In genomic region chr2:171922230-171923022, GRCh38 we compare ENCODE assay signal across 8 cellular contexts. TPM values are rescaled to one million over a fixed set of nuclear protein-coding genes. Genes with fewer than 3 reads are reported as not detected.
A peak's percentile ranks its signal among the peaks of the same experiment; 100 is the strongest.
DNase-seq lines count a peak whose midpoint lies in the region; ATAC-seq and TF ChIP-seq lines count a peak whose summit lies in the region.

TSS of gene HAT1 (plus strand) at chr2:171922461. CDS start at chr2:171922501, 40 bp downstream.

- H3K27ac Mint-ChIP-seq in activated naive CD8-positive, alpha-beta T cell treated with anti-CD3 and anti-CD28 coated beads, Interleukin-2, amount 10 ng/mL, durations not matched to agents 7 days and 5 days, result peak within 1 kb of the TSS; percentile 98
- peak within 1 kb of the TSS; percentile 98 for H3K27ac Mint-ChIP-seq in osteocyte (ENCODE audit: unreplicated experiment)

- peak within 1 kb of the TSS; percentile 98 for H3K4me3 Mint-ChIP-seq in activated naive CD8-positive, alpha-beta T cell treated with anti-CD3 and anti-CD28 coated beads, Interleukin-2, amount 10 ng/mL, durations not matched to agents 7 days and 5 days
- peak within 1 kb of the TSS; percentile 96 for H3K4me3 Mint-ChIP-seq in osteocyte (ENCODE audit: unreplicated experiment)

- peaks cover 47% of the 10 kb centered on the region for H3K79me2 ChIP-seq in SU-DHL-6 (ENCODE audit: insufficient read depth, low read length)

- no peaks in the 10 kb centered on the region for H3K9me2 ChIP-seq in SU-DHL-6 (replicated peaks; ENCODE audit: insufficient read depth, low read length)

- no peaks in the 10 kb centered on the region for H3F3A ChIP-seq in SU-DHL-6 (ENCODE audit: insufficient read depth)

- H3K9me3 ChIP-seq in SU-DHL-6 (ENCODE audit: insufficient read depth, low read length), result no peaks in the 10 kb centered on the region
- no peaks in the 10 kb centered on the region for H3K9me3 ChIP-seq in thymus (ENCODE audit: control insufficient read depth)

- H2AFZ ChIP-seq in SU-DHL-6 (ENCODE audit: low read depth, low read length, severe bottlenecking), result peak within 1 kb of the TSS; percentile 93

- POLR2A ChIA-PET in activated naive CD8-positive, alpha-beta T cell treated with anti-CD3 and anti-CD28 coated beads, Interleukin-2, amount 10 ng/mL, durations not matched to agents 7 days and 5 days (lab: Charles Lee), result interaction anchor here (0.6 to 1.9 kb wide), 7 partner anchors 11 to 180 kb away, joined by 3 to 20 read pairs (median 4); partner anchors contain the start of genes DLX2, METAP1D and SLC25A12

- peak; percentile 55 for TF ChIP-seq POLR2A in GM10847 (IDR thresholded peaks at IDR 0.05; ENCODE audit: extremely low read depth, insufficient read length)

- peak; percentile 98 for ATAC-seq in HG02678 (IDR thresholded peaks at IDR 0.05; ENCODE audit: unreplicated experiment)
- ATAC-seq in activated naive CD8-positive, alpha-beta T cell treated with anti-CD3 and anti-CD28 coated beads, Interleukin-2, amount 10 ng/mL, durations not matched to agents 7 days and 5 days (ENCODE audit: low read depth), result peak; percentile 92

- H3K27me3 ChIP-seq in SU-DHL-6 (ENCODE audit: low read length), result no peaks in the 10 kb centered on the region
- no peaks in the 10 kb centered on the region for H3K27me3 ChIP-seq in thymus (ENCODE audit: control insufficient read depth, insufficient read depth)

- TF ChIP-seq CTCF in SU-DHL-6 (IDR thresholded peaks at IDR 0.05; ENCODE audit: insufficient read depth, low read length, poor library complexity, severe bottlenecking) (no peak), osteocyte (IDR thresholded peaks at IDR 0.05) (no peak)

- intact Hi-C loops in head of caudate nucleus (cut with DNase I), result loop anchor here (2.0 to 10.0 kb wide), 2 partner anchors 28 to 182 kb away; partner anchors contain the start of genes DLX2 and SLC25A12

- peaks cover 27% of the 10 kb centered on the region for H3K4me1 Mint-ChIP-seq in activated naive CD8-positive, alpha-beta T cell treated with anti-CD3 and anti-CD28 coated beads, Interleukin-2, amount 10 ng/mL, durations not matched to agents 7 days and 5 days
- peaks cover 29% of the 10 kb centered on the region for H3K4me1 Mint-ChIP-seq in osteocyte (ENCODE audit: unreplicated experiment)

- H3K27me3 Mint-ChIP-seq in activated naive CD8-positive, alpha-beta T cell treated with anti-CD3 and anti-CD28 coated beads, Interleukin-2, amount 10 ng/mL, durations not matched to agents 7 days and 5 days, result no peaks in the 10 kb centered on the region
- no peaks in the 10 kb centered on the region for H3K27me3 Mint-ChIP-seq in osteocyte (ENCODE audit: unreplicated experiment)

- WGBS in thymus, result under 1% methylated on average over 61 of the region's 61 CpGs

- peaks cover 18% of the 10 kb centered on the region for H3K36me3 Mint-ChIP-seq in activated naive CD8-positive, alpha-beta T cell treated with anti-CD3 and anti-CD28 coated beads, Interleukin-2, amount 10 ng/mL, durations not matched to agents 7 days and 5 days
- H3K36me3 Mint-ChIP-seq in osteocyte (ENCODE audit: unreplicated experiment), result peaks cover 13% of the 10 kb centered on the region

- H3K4me1 ChIP-seq in thymus (ENCODE audit: control insufficient read depth, insufficient read depth, low read length), result peaks cover 7% of the 10 kb centered on the region

- peak within 1 kb of the TSS; percentile 87 for H3K9ac ChIP-seq in SU-DHL-6 (ENCODE audit: low read length)

- no peaks in the 10 kb centered on the region for H3K9me3 Mint-ChIP-seq in activated naive CD8-positive, alpha-beta T cell treated with anti-CD3 and anti-CD28 coated beads, Interleukin-2, amount 10 ng/mL, durations not matched to agents 7 days and 5 days
- no peaks in the 10 kb centered on the region for H3K9me3 Mint-ChIP-seq in osteocyte (ENCODE audit: unreplicated experiment)

- H3K27ac ChIP-seq in SU-DHL-6 (ENCODE audit: low read depth, low read length) (peak within 1 kb of the TSS; percentile 49), thymus (ENCODE audit: low read depth) (peak within 1 kb of the TSS; percentile 95)

- H3K36me3 ChIP-seq in SU-DHL-6 (ENCODE audit: low read length), result peaks cover 17% of the 10 kb centered on the region
- H3K36me3 ChIP-seq in thymus (ENCODE audit: control insufficient read depth, insufficient read depth), result peaks cover 2% of the 10 kb centered on the region

- no peaks in the 10 kb centered on the region for H4K20me1 ChIP-seq in SU-DHL-6 (ENCODE audit: low read depth, low read length)

- DNase-seq in NCI-H128 (lab: John Stamatoyannopoulos, UW; ENCODE audit: unreplicated experiment) (peak; percentile 94), head of caudate nucleus (peak; percentile 96 to 99 (median 98)), osteocyte (ENCODE audit: extremely low spot score, unreplicated experiment) (peak; percentile 99)
- DNase-seq in activated naive CD8-positive, alpha-beta T cell treated with anti-CD3 and anti-CD28 coated beads, Interleukin-2, amount 10 ng/mL, durations not matched to agents 7 days and 5 days, result peak; percentile 97

- peak within 1 kb of the TSS; percentile 85 for H3K4me2 ChIP-seq in SU-DHL-6 (ENCODE audit: low read depth, low read length, poor library complexity, severe bottlenecking)

- H3K4me3 ChIP-seq in SU-DHL-6 (ENCODE audit: insufficient read depth, low read length, poor library complexity, severe bottlenecking) (peak within 1 kb of the TSS; percentile 97), thymus (ENCODE audit: low read length) (peak within 1 kb of the TSS; percentile 96)

RNA-seq across cellular contexts. Expression of gene HAT1, which starts in this region (rescaled TPM):
- total RNA-seq in activated naive CD8-positive, alpha-beta T cell treated with anti-CD3 and anti-CD28 coated beads, Interleukin-2, amount 10 ng/mL, durations not matched to agents 7 days and 5 days, result 10 to 100 TPM; 52.5 to 54.5 TPM
- 44.6 and 45.7 TPM in 2 replicates for total RNA-seq in osteocyte
- polyA plus RNA-seq in thymus, result 53.2 TPM

Comparison
In these comparisons a context has a peak if more than half of its experiments do, and no peak if none do; other contexts are left out.
1. Peak in every context shown above with its lines: DNase-seq, ATAC-seq, H3K4me3 ChIP-seq and H3K27ac ChIP-seq.